ENCODE assay signal across 13 cellular contexts in the genomic region with DNA sequence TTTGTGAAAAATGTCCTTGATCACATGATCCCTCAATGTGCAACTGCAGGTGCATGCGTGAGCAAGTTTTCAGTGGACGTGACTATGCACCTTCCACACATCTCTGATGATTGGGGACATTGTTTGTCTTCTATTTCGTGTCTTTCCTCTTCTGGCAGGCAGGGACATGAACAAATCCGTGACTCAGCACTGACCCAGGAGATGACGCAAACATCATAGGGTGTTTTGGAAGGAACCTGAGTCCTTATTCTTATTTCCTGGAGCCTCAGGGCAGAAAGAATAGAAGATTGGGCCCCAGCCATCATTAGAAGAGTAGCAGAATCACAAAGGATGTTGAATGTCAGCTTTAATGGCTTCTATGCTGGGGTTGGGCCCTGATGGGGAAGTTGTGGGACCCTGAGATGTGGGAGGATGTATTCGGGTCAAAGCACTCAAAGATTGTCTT. TPM values are rescaled to one million over a fixed set of nuclear protein-coding genes. Genes with fewer than 3 reads are reported as not detected.
A peak's percentile ranks its signal among the peaks of the same experiment; 100 is the strongest.
DNase-seq lines count a peak whose midpoint lies in the region.
"Had no signal": no experiment of that assay in that cellular context is flagged by ENCODE, and none has a peak within 500 bp of the region (broad histone marks: within the 10 kb centered on the region; RNA-seq: fewer than 3 reads in every experiment).

No MANE protein-coding gene starts in this region.

- H3K9me3 ChIP-seq in MG63: no peaks in the 10 kb centered on the region
- H3K9me3 ChIP-seq: Caco-2 had no signal

- no peak overlapping the region for H3K4me3 ChIP-seq in MG63

- no peaks in the 10 kb centered on the region for H3K36me3 ChIP-seq in MG63

- no peaks in the 10 kb centered on the region for H3K27me3 ChIP-seq in MG63

- DNase-seq in CD1c-positive myeloid dendritic cell (ENCODE audit: extremely low spot score) (peak; percentile 60), MG63 (peak; percentile 62), UCSD-AML1 (lab: John Stamatoyannopoulos, UW; ENCODE audit: unreplicated experiment) (peak; percentile 66), left kidney (ENCODE audit: low read depth, low spot score) (peak; percentile 1), NCI-H1105 (lab: John Stamatoyannopoulos, UW) (no peak), GM19240 (ENCODE audit: insufficient read length, low spot score) (no peak), SK-N-DZ (ENCODE audit: low spot score) (no peak), NCI-H1092 treated with DMSO at 0.1 percent for 48 hours (lab: John Stamatoyannopoulos, UW) (no peak)
- DNase-seq: Caco-2; KG1; NCI-H69; stimulated activated naive CD4-positive, alpha-beta T cell treated with Interleukin-2 at 50 U/mL for 16 hours; T-helper 9 cell had no signal

RNA-seq across cellular contexts. Expression of a gene that starts 11.9 kb away (rescaled TPM):
- not detected in 2 replicates for total RNA-seq in MG63 (2014; rRNA removed; shearing (Covaris generic); ENCODE audit: low replicate concordance)
- not detected in 2 replicates for polyA plus RNA-seq in SK-N-DZ (2014; cell fraction: cytosol; rRNA removed)
- polyA plus RNA-seq in SK-N-DZ (2014; cell fraction: nucleus; rRNA removed): not detected in 2 replicates
- total RNA-seq: Caco-2 had no signal

RNA-seq across cellular contexts. Expression of a gene that starts 50.4 kb away (rescaled TPM):
- total RNA-seq in MG63 (2014; rRNA removed; shearing (Covaris generic); ENCODE audit: low replicate concordance): not detected in 2 replicates
- polyA plus RNA-seq in SK-N-DZ (2014; cell fraction: cytosol; rRNA removed): not detected in 2 replicates
- 0.30 TPM in 1 of 2 replicates, not detected in the other for polyA plus RNA-seq in SK-N-DZ (2014; cell fraction: nucleus; rRNA removed)
- total RNA-seq: Caco-2 had no signal

Comparison
In these comparisons a context has a peak if more than half of its experiments do, and no peak if none do; other contexts are left out.
1. DNase-seq: peak in CD1c-positive myeloid dendritic cell (single experiment), MG63 (single experiment), UCSD-AML1 (single experiment) and left kidney (single experiment); none in NCI-H1105 (single experiment), GM19240 (single experiment), SK-N-DZ (single experiment) and NCI-H1092 treated with DMSO at 0.1 percent for 48 hours (single experiment).